In the genomic region with DNA sequence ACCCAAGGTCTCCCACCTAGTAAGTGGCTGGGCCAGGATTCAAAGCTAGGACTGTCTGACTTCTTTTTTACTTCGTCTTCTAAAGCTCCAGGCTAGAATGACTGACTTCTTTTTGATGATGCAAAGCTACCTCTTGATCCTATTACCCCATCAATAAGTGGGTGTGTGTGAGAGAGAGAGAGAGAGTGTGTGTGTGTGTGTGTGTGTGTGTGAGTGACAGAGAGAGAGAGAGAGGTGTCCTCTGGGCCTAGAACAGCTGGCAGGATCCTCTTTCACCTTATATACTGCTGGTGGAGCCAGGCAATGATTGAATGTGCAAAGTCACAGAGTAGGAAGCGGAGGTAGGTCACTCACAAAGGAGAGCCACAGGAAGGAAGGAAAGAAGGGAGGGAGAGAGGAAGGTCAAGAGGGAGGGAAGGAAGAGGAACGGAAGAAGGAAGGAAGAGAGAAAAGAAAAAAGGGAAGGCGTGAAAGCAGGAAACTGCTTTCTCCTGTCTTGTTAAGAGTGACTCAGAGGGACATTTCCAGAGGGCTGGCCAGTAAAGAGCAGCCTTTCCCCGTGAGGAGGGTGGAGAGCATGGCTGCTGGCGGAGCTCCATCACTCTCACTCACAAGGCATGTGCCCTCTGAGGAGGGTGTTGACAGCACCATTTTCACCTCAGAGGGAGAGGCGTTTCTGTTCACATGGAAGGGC, we compare ENCODE assay signal across 8 cellular contexts.
DNase-seq lines count a peak whose midpoint lies in the region; ATAC-seq and TF ChIP-seq lines count a peak whose summit lies in the region.

No MANE protein-coding gene starts in this region.

- peak overlapping the region; percentile 10 for H2AFZ ChIP-seq in fibroblast of lung (ENCODE audit: low read length)

- H3K4me1 ChIP-seq in fibroblast of lung (ENCODE audit: control insufficient read depth, extremely low read depth, insufficient read depth, low read length) (peaks cover 18% of the 10 kb centered on the region), psoas muscle (peaks cover 3% of the 10 kb centered on the region)

- ATAC-seq in psoas muscle, result peak; percentile 98 to 99 (median 98)

- peak overlapping the region; percentile 94 for H3K27ac ChIP-seq in fibroblast of lung (ENCODE audit: insufficient read depth, low read length)
- peak overlapping the region; percentile 79 for H3K27ac ChIP-seq in psoas muscle

- H3K4me2 ChIP-seq in fibroblast of lung (ENCODE audit: extremely low read depth, insufficient read depth, low read length), result peak overlapping the region; percentile 53

- WGBS in psoas muscle, 3 donors, result 35 to 38% (median 37%) methylated on average over 7 of the region's 7 CpGs

- peak; percentile 99 for DNase-seq in EL
- DNase-seq in RPMI7951 (ENCODE audit: low read depth), result peak; percentile 84
- DNase-seq in fibroblast of lung (ENCODE audit: low read depth in 2 of 2), result peak; percentile 94
- DNase-seq in psoas muscle, result peak; percentile 87 to 90
- no peak for DNase-seq in GM10266 (ENCODE audit: extremely low spot score)
- DNase-seq in stimulated activated CD4-positive, alpha-beta T cell treated with anti-CD3 and anti-CD28 coated beads, Interleukin-12 subunit alpha, Interleukin-12 subunit beta, amount 100 ng/mL, for 4 hours, result no peak
- DNase-seq in HuH-7.5 (ENCODE audit: low spot score), result no peak
- DNase-seq in SIG-M5 treated with dmso at 0.1 percent for 504 hours (lab: John Stamatoyannopoulos, UW; ENCODE audit: unreplicated experiment), result no peak

- no peak overlapping the region for H3K9ac ChIP-seq in fibroblast of lung (ENCODE audit: insufficient read depth, low read length)

- TF ChIP-seq CTCF in fibroblast of lung (conservative IDR thresholded peaks at IDR 0.05 in 1 of 2, IDR thresholded peaks at IDR 0.05 in 1 of 2; ENCODE audit: low read depth in 1 of 2, low read length in 2 of 2) (no peak), psoas muscle (IDR thresholded peaks at IDR 0.05) (no peak), GM10266 (IDR thresholded peaks at IDR 0.05; ENCODE audit: control insufficient read depth, insufficient read depth, low read depth, missing control alignments) (no peak)

- no peaks in the 10 kb centered on the region for H3K79me2 ChIP-seq in fibroblast of lung (ENCODE audit: control insufficient read depth, insufficient read depth, low read length)

- no peaks in the 10 kb centered on the region for H3K36me3 ChIP-seq in fibroblast of lung (ENCODE audit: control insufficient read depth, insufficient read depth, low read length)
- no peaks in the 10 kb centered on the region for H3K36me3 ChIP-seq in psoas muscle (ENCODE audit: insufficient read depth in 1 of 2, low read depth in 1 of 2)

- no peaks in the 10 kb centered on the region for H3K27me3 ChIP-seq in fibroblast of lung (ENCODE audit: control insufficient read depth, insufficient read depth, low read length)
- H3K27me3 ChIP-seq in psoas muscle (ENCODE audit: insufficient read depth in 3 of 3, low read length in 2 of 3), result no peaks in the 10 kb centered on the region

- intact Hi-C loops in psoas muscle (cut with DNase I), result loop anchor here in 1 of 2 donors (5.0 kb wide), 1 partner anchor 1417 kb away; no protein-coding TSS in a partner anchor

- H3K4me3 ChIP-seq in fibroblast of lung (replicated peaks in 1 of 4; ENCODE audit: control extremely low read depth in 1 of 4, insufficient read depth in 1 of 4, low read depth in 3 of 4, low read length in 4 of 4), result no peak overlapping the region
- H3K4me3 ChIP-seq in psoas muscle, result no peak overlapping the region

- H3K9me3 ChIP-seq in fibroblast of lung (ENCODE audit: control insufficient read depth, insufficient read depth, low read depth, low read length), result no peaks in the 10 kb centered on the region
- H3K9me3 ChIP-seq in psoas muscle, result no peaks in the 10 kb centered on the region

- H4K20me1 ChIP-seq in fibroblast of lung (ENCODE audit: control insufficient read depth, extremely low read depth, insufficient read depth, low read length), result no peaks in the 10 kb centered on the region

Comparison
In these comparisons a context has a peak if more than half of its experiments do, and no peak if none do; other contexts are left out.
1. DNase-seq: peak in EL (single experiment), RPMI7951 (single experiment), fibroblast of lung (2 of 2) and psoas muscle (2 of 2); none in GM10266 (single experiment), stimulated activated CD4-positive, alpha-beta T cell treated with anti-CD3 and anti-CD28 coated beads, Interleukin-12 subunit alpha, Interleukin-12 subunit beta, amount 100 ng/mL, for 4 hours (single experiment), HuH-7.5 (single experiment) and SIG-M5 treated with dmso at 0.1 percent for 504 hours (single experiment).